In the genomic region with DNA sequence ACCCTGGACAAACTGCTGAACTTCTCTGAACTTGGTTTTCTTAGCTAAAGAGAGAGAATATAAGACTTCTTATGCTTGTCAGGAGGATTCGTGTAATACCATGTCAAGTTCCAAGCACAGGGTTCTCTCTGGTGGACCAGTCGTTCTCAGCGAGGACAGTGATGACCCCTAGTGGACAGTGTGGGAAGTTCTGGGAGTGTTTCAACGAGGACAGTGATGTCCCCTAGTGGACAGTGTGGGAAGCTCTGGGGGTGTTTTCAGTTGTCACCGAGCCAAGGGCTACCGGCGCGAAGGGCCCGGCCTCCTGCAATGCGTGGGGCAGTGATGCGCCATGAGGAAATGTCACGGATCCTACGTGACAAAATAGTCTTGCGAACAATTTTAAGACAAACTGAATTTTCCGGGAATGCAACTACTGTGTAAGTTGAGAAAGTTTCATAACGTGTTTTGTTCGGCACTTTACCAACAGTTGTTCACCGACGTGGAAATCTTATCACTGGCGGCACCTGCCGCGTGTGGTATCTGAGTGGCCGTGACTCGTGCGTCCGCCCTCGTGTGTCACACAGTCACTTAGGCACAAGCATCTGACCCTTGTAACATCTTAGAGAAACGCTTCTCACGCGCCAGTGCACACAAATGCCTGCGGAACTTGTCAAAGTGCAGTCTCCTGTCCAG, we compare ENCODE assay signal across 8 cellular contexts. TPM values are rescaled to one million over a fixed set of nuclear protein-coding genes. Genes with fewer than 3 reads are reported as not detected.
DNase-seq lines count a peak whose midpoint lies in the region; ATAC-seq and TF ChIP-seq lines count a peak whose summit lies in the region.

No MANE protein-coding gene starts in this region.

- no peak overlapping the region for H3K4me3 ChIP-seq in DOHH2 (ENCODE audit: low read length)
- no peak overlapping the region for H3K4me3 ChIP-seq in PC-9

- peaks cover 36% of the 10 kb centered on the region for H3K4me1 Mint-ChIP-seq in nephron progenitor cell

- no peak overlapping the region for H3K4me3 Mint-ChIP-seq in nephron progenitor cell

- peaks cover 7% of the 10 kb centered on the region; the same call in 1 of the 2 replicates for H3K27me3 ChIP-seq in DOHH2 (ENCODE audit: control insufficient read depth, low read length)
- no peaks in the 10 kb centered on the region for H3K27me3 ChIP-seq in PC-9 (ENCODE audit: insufficient read depth, low read depth)

- intact Hi-C loops in PC-9 (cut with micrococcal nuclease; ENCODE audit: unreplicated experiment), result loop anchor here (1.0 to 10.0 kb wide), 5 partner anchors 76 to 580 kb away; a partner anchor contains a TSS

- H3K9me2 ChIP-seq in DOHH2 (replicated peaks; ENCODE audit: control insufficient read depth, low read length), result no peaks in the 10 kb centered on the region
- H3K9me2 ChIP-seq in PC-9 (ENCODE audit: insufficient read depth), result no peaks in the 10 kb centered on the region

- H3K27ac ChIP-seq in DOHH2 (ENCODE audit: low read depth, low read length), result no peak overlapping the region
- H3K27ac ChIP-seq in PC-9, result no peak overlapping the region

- POLR2A ChIA-PET in PC-9 (lab: Charles Lee; ENCODE audit: unreplicated experiment), result interaction anchor here (0.6 to 0.7 kb wide), 4 partner anchors 29 to 574 kb away, joined by 3 to 7 read pairs (median 4); no protein-coding TSS in a partner anchor

- no peaks in the 10 kb centered on the region for H3F3A ChIP-seq in DOHH2 (ENCODE audit: control insufficient read depth, insufficient read depth)
- peaks cover 35% of the 10 kb centered on the region for H3F3A ChIP-seq in PC-9 (ENCODE audit: insufficient read depth, low read depth)

- no peaks in the 10 kb centered on the region for H3K9me3 ChIP-seq in DOHH2 (ENCODE audit: control insufficient read depth, insufficient read depth, low read length)
- no peaks in the 10 kb centered on the region; the same call in 1 of the 2 replicates for H3K9me3 ChIP-seq in PC-9 (ENCODE audit: insufficient read depth, low read depth)

- H3K36me3 Mint-ChIP-seq in nephron progenitor cell (ENCODE audit: low read depth), result no peaks in the 10 kb centered on the region

- TF ChIP-seq CTCF in DOHH2 (IDR thresholded peaks at IDR 0.05; ENCODE audit: low read depth, low read length, poor library complexity, severe bottlenecking), result peak; percentile 100
- peak; percentile 100 for TF ChIP-seq CTCF in PC-9 (conservative IDR thresholded peaks at IDR 0.05)
- peak; percentile 100 for TF ChIP-seq CTCF in nephron progenitor cell (IDR thresholded peaks at IDR 0.05)

- H2AFZ ChIP-seq in PC-9, result no peak overlapping the region

- ATAC-seq in GM21825 (IDR thresholded peaks at IDR 0.05; ENCODE audit: unreplicated experiment), result peak; percentile 95
- peak; percentile 95 for ATAC-seq in stimulated activated naive CD8-positive, alpha-beta T cell treated with anti-CD3 and anti-CD28 coated beads, Interleukin-15, Interleukin-2, amounts not matched to agents 100 U/mL and 50 U/mL, for 24 hours

- H3K4me1 ChIP-seq in DOHH2 (ENCODE audit: control insufficient read depth, low read length) (no peaks in the 10 kb centered on the region), PC-9 (replicated peaks; ENCODE audit: insufficient read depth) (peaks cover 67% of the 10 kb centered on the region)

- DNase-seq in LHCN-M2 (ENCODE audit: low read depth) (peak; percentile 87), PC-9 (peak; percentile 86 to 92), fibroblast of gingiva (ENCODE audit: low read depth) (peak; percentile 80), nephron progenitor cell (peak; percentile 89)
- peak; percentile 77 for DNase-seq in activated T-cell treated with anti-CD3 and anti-CD28 coated beads, Interleukin-2, amount 50 U/mL, for 1 hour
- peak; percentile 90 for DNase-seq in stimulated activated naive CD8-positive, alpha-beta T cell treated with anti-CD3 and anti-CD28 coated beads, Interleukin-15, Interleukin-2, amounts not matched to agents 100 U/mL and 50 U/mL, for 24 hours

- CTCF ChIA-PET in PC-9 (lab: Charles Lee), result interaction anchor here (0.6 to 1.2 kb wide), 9 partner anchors 12 to 134 kb away, joined by 3 to 7 read pairs (median 3); no protein-coding TSS in a partner anchor

- H3K4me2 ChIP-seq in DOHH2 (ENCODE audit: low read length) (no peak overlapping the region), PC-9 (peak overlapping the region; percentile 33)

- no peak overlapping the region for H3K27ac Mint-ChIP-seq in nephron progenitor cell

- H3K79me2 ChIP-seq in DOHH2 (ENCODE audit: control insufficient read depth, low read length), result no peaks in the 10 kb centered on the region
- H3K79me2 ChIP-seq in PC-9 (ENCODE audit: low read depth), result no peaks in the 10 kb centered on the region

- H3K36me3 ChIP-seq in DOHH2 (ENCODE audit: control insufficient read depth, low read length) (no peaks in the 10 kb centered on the region), PC-9 (ENCODE audit: low read depth) (no peaks in the 10 kb centered on the region)

- H4K20me1 ChIP-seq in DOHH2 (ENCODE audit: control insufficient read depth, insufficient read depth, low read depth, low read length) (no peaks in the 10 kb centered on the region), PC-9 (ENCODE audit: insufficient read depth) (no peaks in the 10 kb centered on the region)

- no peaks in the 10 kb centered on the region for H3K9me3 Mint-ChIP-seq in nephron progenitor cell

- no TSS peak for BruUV-seq in PC-9 (replicated peaks; lab: Mats Ljungman, UMichigan)

- peaks cover 11% of the 10 kb centered on the region for H3K27me3 Mint-ChIP-seq in nephron progenitor cell (ENCODE audit: low read depth, poor library complexity)

RNA-seq across cellular contexts. Expression of a gene that starts 39.3 kb away (rescaled TPM):
- total RNA-seq in LHCN-M2 (2014; rRNA removed), result not detected in 2 replicates
- not detected for polyA plus RNA-seq in LHCN-M2 (2012)
- total RNA-seq in PC-9 (2021), result 63.7 and 84.4 TPM in 2 replicates

RNA-seq across cellular contexts. Expression of a gene that starts 57.4 kb away (rescaled TPM):
- 8.6 and 10.7 TPM in 2 replicates for total RNA-seq in LHCN-M2 (2014; rRNA removed)
- polyA plus RNA-seq in LHCN-M2 (2012), result 36.8 TPM
- total RNA-seq in PC-9 (2021), result 118 and 125 TPM in 2 replicates

Comparison
In these comparisons a context has a peak if more than half of its experiments do, and no peak if none do; other contexts are left out.
1. RNA of a gene that starts 39.3 kb away (total RNA-seq): 63.7 to 84.4 TPM in PC-9; not detected in LHCN-M2; every median in the first group is over 10 times any median in the second.
2. RNA of a gene that starts 57.4 kb away (total RNA-seq): 118 to 125 TPM in PC-9; 8.6 to 10.7 TPM in LHCN-M2; every median in the first group is over 10 times any median in the second.
3. Peak in every context shown above with its lines, with median percentiles within 50 percentile points of each other: CTCF ChIP-seq and DNase-seq.